In genomic region chr12:105330283-105330937, GRCh38 we compare ENCODE assay signal across 8 cellular contexts. TPM values are rescaled to one million over a fixed set of nuclear protein-coding genes. Genes with fewer than 3 reads are reported as not detected.
DNase-seq lines count a peak whose midpoint lies in the region; ATAC-seq and TF ChIP-seq lines count a peak whose summit lies in the region.

Gene C12orf75, plus strand, starts transcription at chr12:105330691. Its CDS starts 201 bp downstream, at chr12:105330892.

- ATAC-seq in HG03439 (IDR thresholded peaks at IDR 0.05; ENCODE audit: unreplicated experiment), result peak; percentile 88
- peak; percentile 95 for ATAC-seq in left lung

- DNase-seq in GM19240 (ENCODE audit: insufficient read length, low spot score) (peak; percentile 69), NCI-H510A treated with DMSO at 0.1 percent for 48 hours (lab: John Stamatoyannopoulos, UW) (peak; percentile 83), dedifferentiated amniotic fluid mesenchymal stem cell (ENCODE audit: extremely low spot score) (peak; percentile 59), left lung (peak; percentile 78 to 86)
- DNase-seq in activated CD4-positive, alpha-beta T cell treated with anti-CD3 and anti-CD28 coated beads, Interleukin-2, amount 10 ng/mL, durations not matched to agents 24 days and 14 days, result peak; percentile 98
- peak; percentile 76 to 80 for DNase-seq in stimulated activated CD4-positive, alpha-beta T cell treated with anti-CD3 and anti-CD28 coated beads, Interleukin-2, amount 100 ng/mL, for 48 hours

- peak within 1 kb of the TSS; percentile 82 for H3K4me3 Mint-ChIP-seq in activated CD4-positive, alpha-beta T cell treated with anti-CD3 and anti-CD28 coated beads, Interleukin-2, amount 10 ng/mL, durations not matched to agents 24 days and 14 days

- peak within 1 kb of the TSS; percentile 75 for H3K9ac ChIP-seq in BLaER1

- intact Hi-C loops in activated CD4-positive, alpha-beta T cell treated with anti-CD3 and anti-CD28 coated beads, Interleukin-2, amount 10 ng/mL, durations not matched to agents 24 days and 14 days (cut with micrococcal nuclease), result loop anchor here (2.0 to 5.0 kb wide), 6 partner anchors 53 to 1044 kb away; partner anchors contain the start of genes APPL2, CHST11, TCP11L2 and WASHC4
- intact Hi-C loops in left lung (cut with DNase I), result no loop called here

- H3K27ac ChIP-seq in BLaER1, result peak within 1 kb of the TSS; percentile 80
- peak within 1 kb of the TSS in 1 of 2 donors; percentile 50 for H3K27ac ChIP-seq in left lung

- peaks cover 83% of the 10 kb centered on the region for H3K4me1 ChIP-seq in BLaER1
- peaks cover 3 to 12% of the 10 kb centered on the region in 2 donors for H3K4me1 ChIP-seq in left lung

- no peaks in the 10 kb centered on the region for H3K9me3 ChIP-seq in BLaER1
- H3K9me3 ChIP-seq in left lung, result no peaks in the 10 kb centered on the region

- H3K4me3 ChIP-seq in BLaER1, result peak within 1 kb of the TSS; percentile 81
- peak within 1 kb of the TSS; percentile 65 to 66 for H3K4me3 ChIP-seq in left lung

- no peaks in the 10 kb centered on the region for H3K27me3 Mint-ChIP-seq in activated CD4-positive, alpha-beta T cell treated with anti-CD3 and anti-CD28 coated beads, Interleukin-2, amount 10 ng/mL, durations not matched to agents 24 days and 14 days

- no peaks in the 10 kb centered on the region for H4K20me1 ChIP-seq in BLaER1

- H3K4me1 Mint-ChIP-seq in activated CD4-positive, alpha-beta T cell treated with anti-CD3 and anti-CD28 coated beads, Interleukin-2, amount 10 ng/mL, durations not matched to agents 24 days and 14 days, result peaks cover 72% of the 10 kb centered on the region

- H3K27ac Mint-ChIP-seq in activated CD4-positive, alpha-beta T cell treated with anti-CD3 and anti-CD28 coated beads, Interleukin-2, amount 10 ng/mL, durations not matched to agents 24 days and 14 days, result peak within 1 kb of the TSS; percentile 91

- no peaks in the 10 kb centered on the region for H3K27me3 ChIP-seq in BLaER1
- H3K27me3 ChIP-seq in left lung, result peaks cover 0 to 26% of the 10 kb centered on the region in 2 donors

- TF ChIP-seq CTCF in left lung (IDR thresholded peaks at IDR 0.05), result no peak

- H3K9me3 Mint-ChIP-seq in activated CD4-positive, alpha-beta T cell treated with anti-CD3 and anti-CD28 coated beads, Interleukin-2, amount 10 ng/mL, durations not matched to agents 24 days and 14 days, result no peaks in the 10 kb centered on the region

- H3K4me2 ChIP-seq in BLaER1, result peak within 1 kb of the TSS; percentile 87

- peaks cover 10% of the 10 kb centered on the region for H3K36me3 Mint-ChIP-seq in activated CD4-positive, alpha-beta T cell treated with anti-CD3 and anti-CD28 coated beads, Interleukin-2, amount 10 ng/mL, durations not matched to agents 24 days and 14 days (ENCODE audit: low read depth)

- H3K36me3 ChIP-seq in BLaER1 (no peaks in the 10 kb centered on the region), left lung (no peaks in the 10 kb centered on the region)

RNA-seq across cellular contexts. Expression of gene C12orf75, which starts in this region (rescaled TPM):
- 91.4 and 96.1 TPM in 2 replicates for total RNA-seq in activated CD4-positive, alpha-beta T cell treated with anti-CD3 and anti-CD28 coated beads, Interleukin-2, amount 10 ng/mL, durations not matched to agents 24 days and 14 days
- 10 to 100 TPM; 16.2 to 17.0 TPM for total RNA-seq in left lung
